Comparison of ENCODE assay signal across 11 cellular contexts in the genomic region with DNA sequence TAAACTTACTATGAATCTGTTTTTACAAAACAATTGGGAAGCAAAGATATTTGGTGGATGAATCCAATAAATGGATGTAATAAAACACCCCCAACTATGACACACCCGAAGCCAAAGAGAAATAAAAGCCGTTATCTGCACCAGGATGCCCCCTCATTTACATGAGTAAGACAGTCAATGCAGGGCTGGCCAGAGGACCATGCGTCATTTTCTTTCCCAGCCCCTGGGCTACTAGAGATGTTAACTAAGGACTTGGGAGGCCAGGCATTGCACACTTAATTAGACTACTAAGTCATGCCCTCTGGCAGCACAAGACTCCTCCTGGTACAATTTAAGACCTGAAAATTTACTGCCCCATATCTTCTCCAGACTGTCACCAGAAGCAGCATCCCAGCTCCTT. TPM values are rescaled to one million over a fixed set of nuclear protein-coding genes. Genes with fewer than 3 reads are reported as not detected.
DNase-seq lines count a peak whose midpoint lies in the region; ATAC-seq and TF ChIP-seq lines count a peak whose summit lies in the region.
"Had no signal": no experiment of that assay in that cellular context is flagged by ENCODE, and none has a peak within 500 bp of the region (broad histone marks: within the 10 kb centered on the region; RNA-seq: fewer than 3 reads in every experiment).

No MANE protein-coding gene starts in this region.

- peaks cover 22% of the 10 kb centered on the region for H3K79me2 ChIP-seq in mesendoderm (ENCODE audit: control insufficient read depth, insufficient read depth, low read length)

- no peak overlapping the region for H3K18ac ChIP-seq in mesendoderm (ENCODE audit: low read length)

- no peak overlapping the region for H4K5ac ChIP-seq in mesendoderm (ENCODE audit: low read length)

- no peak overlapping the region for H3K56ac ChIP-seq in mesendoderm (ENCODE audit: low read length)

- WGBS in mesendoderm (ENCODE audit: extremely low coverage, insufficient coverage, low lambda C conversion rate) = no CpG with 5 or more reads among the region's 3 CpGs

- no peaks in the 10 kb centered on the region for H3K9me3 ChIP-seq in adipocyte (ENCODE audit: control insufficient read depth, low read length)

- H4K8ac ChIP-seq in mesendoderm (ENCODE audit: low read depth, low read length) = no peak overlapping the region

- H3K27me3 ChIP-seq in adipocyte (replicated peaks; ENCODE audit: control insufficient read depth, insufficient read depth, low read length) (no peaks in the 10 kb centered on the region), mesendoderm (ENCODE audit: insufficient read depth, low read length, poor library complexity) (no peaks in the 10 kb centered on the region)

- TF ChIP-seq CTCF in AG10803 (conservative IDR thresholded peaks at IDR 0.05; ENCODE audit: low read length) = no peak

- DNase-seq in AG10803 (ENCODE audit: low read depth) = peak; percentile 74
- DNase-seq in GM04503 (ENCODE audit: low read depth) = peak; percentile 66
- peak; percentile 51 for DNase-seq in adipocyte (ENCODE audit: low read depth)
- peak; percentile 57 for DNase-seq in mesendoderm
- DNase-seq in stimulated activated CD4-positive, alpha-beta T cell treated with anti-CD3 and anti-CD28 coated beads, Interleukin-4, amount 100 ng/mL, for 4 hours = no peak
- no peak for DNase-seq in DMS153 (lab: John Stamatoyannopoulos, UW)
- DNase-seq in NCI-H748 treated with DMSO at 0.1 percent for 48 hours (lab: John Stamatoyannopoulos, UW) = no peak
- DNase-seq: GF-D8, NCI-H526 treated with DMSO at 0.1 percent for 48 hours had no signal

- H3K4me2 ChIP-seq in mesendoderm (ENCODE audit: low read length) = no peak overlapping the region
- H3K4me2 ChIP-seq: KMS-11 had no signal

- H2AK5ac ChIP-seq in mesendoderm (ENCODE audit: low read length) = no peak overlapping the region

- peaks cover 14% of the 10 kb centered on the region for H3K79me1 ChIP-seq in mesendoderm (ENCODE audit: low read length)

- H2BK15ac ChIP-seq in mesendoderm (replicated peaks; ENCODE audit: low read depth) = no peak overlapping the region

- no peak for ATAC-seq in HG02970 (IDR thresholded peaks at IDR 0.05; ENCODE audit: low FRiP score, unreplicated experiment)

- peaks cover 37% of the 10 kb centered on the region for H3K36me3 ChIP-seq in adipocyte (ENCODE audit: control insufficient read depth, insufficient read depth, low read length, severe bottlenecking)
- H3K36me3 ChIP-seq in mesendoderm (ENCODE audit: control insufficient read depth, insufficient read depth, low read length) = no peaks in the 10 kb centered on the region

- H3K4ac ChIP-seq in mesendoderm (ENCODE audit: low read depth, low read length) = no peak overlapping the region

- H2BK120ac ChIP-seq in mesendoderm (ENCODE audit: low read depth, low read length) = no peak overlapping the region

- H3K27ac ChIP-seq in mesendoderm (ENCODE audit: low read depth, low read length) = no peak overlapping the region
- H3K27ac ChIP-seq: KMS-11 had no signal

- no peak overlapping the region for H2BK5ac ChIP-seq in mesendoderm (ENCODE audit: low read length)

- H3K4me3 ChIP-seq in AG10803 (ENCODE audit: low read length) (peak overlapping the region; percentile 10; the same call in 1 of the 2 replicates), adipocyte (ENCODE audit: low read length) (peak overlapping the region; percentile 88), mesendoderm (ENCODE audit: low read length) (no peak overlapping the region)

- H3K4me1 ChIP-seq in adipocyte (ENCODE audit: control insufficient read depth, insufficient read depth, low read length) (peaks cover 61% of the 10 kb centered on the region), mesendoderm (ENCODE audit: control insufficient read depth, low read depth, low read length) (peaks cover 28% of the 10 kb centered on the region)

- H3K9ac ChIP-seq in adipocyte (ENCODE audit: low read length) = peak overlapping the region; percentile 96
- H3K9ac ChIP-seq in mesendoderm (ENCODE audit: low read length) = no peak overlapping the region
- H3K9ac ChIP-seq: KMS-11 had no signal

- no peak overlapping the region for H3K23ac ChIP-seq in mesendoderm (ENCODE audit: low read length)

RNA-seq across cellular contexts. Expression of a gene that starts 3.2 kb away (rescaled TPM):
- 23.7 TPM for polyA plus RNA-seq in mesendoderm (2013, experiment 1 of 2)
- 22.2 TPM for polyA plus RNA-seq in mesendoderm (2013, experiment 2 of 2)

RNA-seq across cellular contexts. Expression of a gene that starts 18.0 kb away (rescaled TPM):
- polyA plus RNA-seq in mesendoderm (2013, experiment 1 of 2) = not detected
- not detected for polyA plus RNA-seq in mesendoderm (2013, experiment 2 of 2)

RNA-seq across cellular contexts. Expression of a gene that starts 39.1 kb away (rescaled TPM):
- 0.01 TPM for polyA plus RNA-seq in mesendoderm (2013, experiment 1 of 2)
- polyA plus RNA-seq in mesendoderm (2013, experiment 2 of 2) = 0.04 TPM

Comparison
In these comparisons a context has a peak if more than half of its experiments do, and no peak if none do; other contexts are left out.
1. DNase-seq: peak in AG10803 (single experiment), GM04503 (single experiment), adipocyte (single experiment) and mesendoderm (single experiment); none in stimulated activated CD4-positive, alpha-beta T cell treated with anti-CD3 and anti-CD28 coated beads, Interleukin-4, amount 100 ng/mL, for 4 hours (0 of 2), DMS153 (single experiment) and NCI-H748 treated with DMSO at 0.1 percent for 48 hours (single experiment).